ENCODE assay signal across 1 cellular context in the genomic region with DNA sequence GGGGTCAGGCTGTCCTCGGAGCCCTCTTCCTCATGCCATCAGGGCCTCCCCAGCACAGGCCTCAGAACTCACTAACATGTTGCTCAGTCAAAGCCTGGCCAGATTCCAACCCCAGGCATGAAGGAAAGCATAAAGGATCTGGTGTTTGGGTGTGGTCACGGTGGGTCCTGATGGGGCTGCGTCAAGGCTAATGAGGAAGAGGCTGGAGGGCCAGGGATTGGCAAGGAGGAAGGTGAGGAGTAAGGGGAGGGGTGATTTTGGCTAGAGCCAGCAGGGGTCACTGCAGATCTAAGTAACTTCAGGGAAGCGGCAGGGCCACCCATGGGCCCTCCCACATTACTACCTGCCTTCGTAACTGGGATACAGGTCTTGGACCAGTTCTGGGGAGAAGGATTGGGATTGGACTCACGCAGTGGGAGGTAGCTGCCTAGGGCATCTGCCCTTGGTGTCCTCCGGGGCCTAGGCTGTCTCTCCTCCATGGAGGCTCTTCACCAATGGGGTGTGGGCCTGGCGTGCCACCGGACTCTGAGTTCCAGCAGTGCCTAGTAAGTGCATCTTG.
TF ChIP-seq lines count a peak whose summit lies in the region.

No MANE protein-coding gene starts in this region.

TF ChIP-seq in K562, 482 proteins besides CTCF, POLR2A, EP300 and RAD21 (continued from another document):
- TF ChIP-seq CUX1 (CRISPR knock-in tag; IDR thresholded peaks at IDR 0.05) = no peak
- peak; percentile 37; the same call in 1 of the 2 replicates for TF ChIP-seq USF1 (CRISPR knock-in tag; IDR thresholded peaks at IDR 0.05)
- 0 out of 2 replicates have a peak, but pooled peaks have one; percentile 16 for TF ChIP-seq MECOM (CRISPR knock-in tag; IDR thresholded peaks at IDR 0.05)
- TF ChIP-seq ZFPM2 (CRISPR knock-in tag; IDR thresholded peaks at IDR 0.05) = no peak
